Comparison of ENCODE assay signal across 21 cellular contexts in the genomic region with DNA sequence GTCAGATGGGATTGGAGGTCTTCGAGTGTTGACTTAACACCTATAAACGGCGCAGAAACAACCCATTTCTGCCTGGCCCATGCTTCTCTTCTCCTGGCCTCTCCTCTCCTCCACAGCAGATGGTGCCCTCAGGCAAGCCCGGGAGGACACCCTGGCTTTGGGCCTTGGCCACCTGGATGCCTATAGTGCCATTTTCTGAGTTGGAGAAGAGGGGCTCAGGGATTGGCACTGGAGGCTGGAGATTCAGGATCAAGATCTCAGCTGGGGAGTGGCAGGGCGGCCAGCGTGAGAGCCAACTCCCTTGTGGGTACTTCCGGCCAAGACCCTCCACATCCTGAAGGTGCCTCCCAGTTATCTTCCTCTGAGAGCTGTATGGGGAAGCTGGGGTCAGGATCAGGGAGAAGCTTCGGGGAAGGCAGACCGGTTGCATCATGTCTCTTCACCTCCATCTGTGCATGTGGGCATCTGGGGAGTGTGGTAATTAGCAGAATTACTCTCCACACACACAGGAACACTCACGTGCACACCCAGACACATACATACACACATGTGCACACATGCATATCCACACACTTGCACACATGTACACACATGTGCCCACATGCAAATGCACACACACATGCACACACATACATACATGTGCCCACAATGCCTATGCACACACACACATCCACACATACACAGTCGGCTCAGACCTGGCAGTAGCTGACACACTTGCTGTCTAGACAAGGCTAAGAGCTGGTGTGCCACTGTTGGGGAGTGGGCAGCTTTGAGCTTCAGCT.
DNase-seq lines count a peak whose midpoint lies in the region; ATAC-seq and TF ChIP-seq lines count a peak whose summit lies in the region.
"Had no signal": no experiment of that assay in that cellular context is flagged by ENCODE, and none has a peak within 500 bp of the region (broad histone marks: within the 10 kb centered on the region; RNA-seq: fewer than 3 reads in every experiment).

No MANE protein-coding gene starts in this region.

- no peak for TF ChIP-seq CTCF in glutamatergic neuron (IDR thresholded peaks at IDR 0.05; ENCODE audit: partially characterized antibody, unreplicated experiment)
- no peak for TF ChIP-seq CTCF in A673 (conservative IDR thresholded peaks at IDR 0.05; ENCODE audit: low read depth, low read length)

- H3K36me3 Mint-ChIP-seq in glutamatergic neuron (ENCODE audit: unreplicated experiment): peaks cover 13% of the 10 kb centered on the region

- peaks cover 12% of the 10 kb centered on the region for H3K9me3 Mint-ChIP-seq in glutamatergic neuron (ENCODE audit: unreplicated experiment)

- no peak for ATAC-seq in HG03520 (IDR thresholded peaks at IDR 0.05; ENCODE audit: unreplicated experiment)
- ATAC-seq: SK-N-SH treated with all-trans-retinoic acid at 6 μM for 48 hours, WTC11 had no signal

- CTCF ChIA-PET in A673 (lab: Charles Lee): no interaction called here

- peaks cover 19% of the 10 kb centered on the region for H3K4me1 Mint-ChIP-seq in glutamatergic neuron (ENCODE audit: low read depth, unreplicated experiment)
- H3K4me1 Mint-ChIP-seq: activated naive CD8-positive, alpha-beta T cell treated with anti-CD3 and anti-CD28 coated beads, Interleukin-2, amount 10 ng/mL, durations not matched to agents 7 days and 5 days had no signal

- H3K4me1 ChIP-seq in A673 (ENCODE audit: insufficient read depth, low read length, poor library complexity, severe bottlenecking): no peaks in the 10 kb centered on the region
- H3K4me1 ChIP-seq: upper lobe of left lung had no signal

- H3K9me3 ChIP-seq in A673 (ENCODE audit: low read depth, low read length, poor library complexity, severe bottlenecking): no peaks in the 10 kb centered on the region

- no peak overlapping the region for H3K4me3 ChIP-seq in A673 (ENCODE audit: low read depth, low read length, poor library complexity, severe bottlenecking)
- H3K4me3 ChIP-seq: lung, skin epidermis, upper lobe of left lung had no signal

- H3K27me3 Mint-ChIP-seq in glutamatergic neuron (ENCODE audit: unreplicated experiment): peaks cover 2% of the 10 kb centered on the region
- H3K27me3 Mint-ChIP-seq: activated naive CD8-positive, alpha-beta T cell treated with anti-CD3 and anti-CD28 coated beads, Interleukin-2, amount 10 ng/mL, durations not matched to agents 7 days and 5 days had no signal

- H3K27me3 ChIP-seq in A673 (replicated peaks; ENCODE audit: insufficient read depth, low read depth, low read length, poor library complexity): no peaks in the 10 kb centered on the region
- H3K27me3 ChIP-seq: upper lobe of left lung had no signal

- intact Hi-C loops in A673 (cut with micrococcal nuclease; ENCODE audit: unreplicated experiment): no loop called here

- no peaks in the 10 kb centered on the region for H3K36me3 ChIP-seq in A673 (ENCODE audit: insufficient read depth, low read length, poor library complexity, severe bottlenecking)
- H3K36me3 ChIP-seq: upper lobe of left lung had no signal

- POLR2A ChIA-PET in A673 (lab: Charles Lee; ENCODE audit: low non-redundant PET): no interaction called here

- DNase-seq in NOMO-1 (lab: John Stamatoyannopoulos, UW; ENCODE audit: unreplicated experiment in 2 of 2): peak; percentile 11 to 16
- DNase-seq in NOMO-1 treated with dmso at 0.1 percent for 144 hours (lab: John Stamatoyannopoulos, UW; ENCODE audit: unreplicated experiment): no peak
- peak; percentile 80 for DNase-seq in NCI-H748 (lab: John Stamatoyannopoulos, UW; ENCODE audit: unreplicated experiment)
- no peak for DNase-seq in glutamatergic neuron
- DNase-seq in caudate nucleus (lab: John Stamatoyannopoulos, UW): no peak
- no peak for DNase-seq in A673 (ENCODE audit: low spot score)
- no peak for DNase-seq in activated CD4-positive, alpha-beta T cell treated with anti-CD3 and anti-CD28 coated beads for 4 hours
- DNase-seq: ACHN; activated CD4-positive, alpha-beta T cell treated with anti-CD3 and anti-CD28 coated beads, Interleukin-2, amount 50 U/mL, for 48 hours; activated CD8-positive, alpha-beta memory T cell treated with anti-CD3 and anti-CD28 coated beads, Interleukin-2, amount 50 U/mL, for 48 hours; activated effector memory CD4-positive, alpha-beta T cell treated with Interleukin-2 at 50 U/mL for 16 hours; activated naive CD8-positive, alpha-beta T cell treated with anti-CD3 and anti-CD28 coated beads, Interleukin-2, amount 10 ng/mL, durations not matched to agents 7 days and 5 days; COR-L47; NCI-H1105 treated with DMSO at 0.1 percent for 48 hours; upper lobe of left lung had no signal

- BruUV-seq in A673 (replicated peaks; lab: Mats Ljungman, UMichigan): no TSS peak

- peak overlapping the region; percentile 62 for H3K27ac Mint-ChIP-seq in glutamatergic neuron (ENCODE audit: unreplicated experiment)
- H3K27ac Mint-ChIP-seq: activated naive CD8-positive, alpha-beta T cell treated with anti-CD3 and anti-CD28 coated beads, Interleukin-2, amount 10 ng/mL, durations not matched to agents 7 days and 5 days had no signal

- no peak overlapping the region for H3K27ac ChIP-seq in caudate nucleus (ENCODE audit: low read depth, low read length)
- H3K27ac ChIP-seq in A673 (ENCODE audit: low read depth, low read length, poor library complexity, severe bottlenecking): no peak overlapping the region
- H3K27ac ChIP-seq: epithelial cell of prostate, skin epidermis, upper lobe of left lung had no signal

- H3K4me3 Mint-ChIP-seq in glutamatergic neuron (ENCODE audit: unreplicated experiment): peak overlapping the region; percentile 30
- H3K4me3 Mint-ChIP-seq: activated naive CD8-positive, alpha-beta T cell treated with anti-CD3 and anti-CD28 coated beads, Interleukin-2, amount 10 ng/mL, durations not matched to agents 7 days and 5 days; WTC11 had no signal

Comparison
In these comparisons a context has a peak if more than half of its experiments do, and no peak if none do; other contexts are left out.
1. DNase-seq: peak in NOMO-1 (2 of 2) and NCI-H748 (single experiment); none in NOMO-1 treated with dmso at 0.1 percent for 144 hours (single experiment), glutamatergic neuron (single experiment), caudate nucleus (0 of 61), A673 (single experiment) and activated CD4-positive, alpha-beta T cell treated with anti-CD3 and anti-CD28 coated beads for 4 hours (0 of 2).